Comparison of ENCODE assay signal across 12 cellular contexts in genomic region chr3:14453368-14453710, GRCh38. TPM values are rescaled to one million over a fixed set of nuclear protein-coding genes. Genes with fewer than 3 reads are reported as not detected.
A peak's percentile ranks its signal among the peaks of the same experiment; 100 is the strongest.
DNase-seq lines count a peak whose midpoint lies in the region; ATAC-seq and TF ChIP-seq lines count a peak whose summit lies in the region.
"Had no signal": no experiment of that assay in that cellular context is flagged by ENCODE, and none has a peak within 500 bp of the region (broad histone marks: within the 10 kb centered on the region; RNA-seq: fewer than 3 reads in every experiment).

No MANE protein-coding gene starts in this region.

- CTCF ChIA-PET in activated naive CD4-positive, alpha-beta T cell treated with anti-CD3 and anti-CD28 coated beads, Interleukin-2, amount 10 ng/mL, durations not matched to agents 7 days and 5 days (lab: Charles Lee): interaction anchor here (2.0 kb wide), 1 partner anchor 9 kb away, joined by 5 read pairs; no protein-coding TSS in a partner anchor

- no peak for ATAC-seq in activated naive CD4-positive, alpha-beta T cell treated with anti-CD3 and anti-CD28 coated beads, Interleukin-2, amount 50 U/mL, for 72 hours
- no peak for ATAC-seq in GM21576 (IDR thresholded peaks at IDR 0.05; ENCODE audit: unreplicated experiment)
- no peak for ATAC-seq in GM18858 (IDR thresholded peaks at IDR 0.05; ENCODE audit: unreplicated experiment)

- H3K9me3 Mint-ChIP-seq in activated naive CD4-positive, alpha-beta T cell treated with anti-CD3 and anti-CD28 coated beads, Interleukin-2, amount 50 U/mL, for 72 hours: no peaks in the 10 kb centered on the region
- no peaks in the 10 kb centered on the region for H3K9me3 Mint-ChIP-seq in activated naive CD4-positive, alpha-beta T cell treated with anti-CD3 and anti-CD28 coated beads, Interleukin-2, amount 10 ng/mL, durations not matched to agents 7 days and 5 days
- H3K9me3 Mint-ChIP-seq in nephron: no peaks in the 10 kb centered on the region
- H3K9me3 Mint-ChIP-seq: immature natural killer cell had no signal

- intact Hi-C loops in tibial artery (cut with DNase I; ENCODE audit: low total_unique reads): loop anchor here (2.0 to 10.0 kb wide), 2 partner anchors 51 to 329 kb away; partner anchors contain the start of genes CHCHD4, SLC6A6 and TMEM43

- H3K36me3 ChIP-seq in tibial artery: peaks cover 0 to 18% (median 10%) of the 10 kb centered on the region in 3 donors

- no peaks in the 10 kb centered on the region for H3K27me3 ChIP-seq in tibial artery

- H3K27me3 Mint-ChIP-seq in activated naive CD4-positive, alpha-beta T cell treated with anti-CD3 and anti-CD28 coated beads, Interleukin-2, amount 10 ng/mL, durations not matched to agents 7 days and 5 days: no peaks in the 10 kb centered on the region
- H3K27me3 Mint-ChIP-seq in nephron (ENCODE audit: low read depth): peaks cover 33% of the 10 kb centered on the region

- H3K9me3 ChIP-seq in tibial artery: no peaks in the 10 kb centered on the region

- TF ChIP-seq CTCF in nephron (IDR thresholded peaks at IDR 0.05; ENCODE audit: unreplicated experiment in 3 of 3) (no peak), tibial artery (IDR thresholded peaks at IDR 0.05) (no peak)

- no peaks in the 10 kb centered on the region for H3K4me1 Mint-ChIP-seq in activated naive CD4-positive, alpha-beta T cell treated with anti-CD3 and anti-CD28 coated beads, Interleukin-2, amount 10 ng/mL, durations not matched to agents 7 days and 5 days
- peaks cover 56% of the 10 kb centered on the region for H3K4me1 Mint-ChIP-seq in nephron
- H3K4me1 Mint-ChIP-seq: immature natural killer cell had no signal

- H3K4me1 ChIP-seq in tibial artery: peaks cover 10 to 42% (median 29%) of the 10 kb centered on the region in 4 donors

- no peak overlapping the region for H3K4me3 ChIP-seq in tibial artery

- H3K27ac ChIP-seq in cingulate gyrus (ENCODE audit: low read depth, low read length) (peak overlapping the region; percentile 69), tibial artery (peak overlapping the region; percentile 79 to 82)

- no peak for DNase-seq in activated naive CD4-positive, alpha-beta T cell treated with anti-CD3 and anti-CD28 coated beads, Interleukin-2, amount 50 U/mL, for 72 hours (ENCODE audit: low spot score in 2 of 2)
- no peak for DNase-seq in activated naive CD4-positive, alpha-beta T cell treated with anti-CD3 and anti-CD28 coated beads, Interleukin-2, amount 10 ng/mL, durations not matched to agents 7 days and 5 days
- DNase-seq in tibial artery: no peak
- DNase-seq in NCI-H2081 treated with DMSO at 0.1 percent for 48 hours (lab: John Stamatoyannopoulos, UW): no peak
- DNase-seq: activated CD8-positive, alpha-beta memory T cell treated with anti-CD3 and anti-CD28 coated beads for 24 hours; erythroblast; immature natural killer cell; NCI-H526 had no signal

- no peak overlapping the region for H3K4me3 Mint-ChIP-seq in activated naive CD4-positive, alpha-beta T cell treated with anti-CD3 and anti-CD28 coated beads, Interleukin-2, amount 10 ng/mL, durations not matched to agents 7 days and 5 days
- peak overlapping the region in 2 of 3 experiments; percentile 46 to 48 for H3K4me3 Mint-ChIP-seq in nephron
- H3K4me3 Mint-ChIP-seq: immature natural killer cell had no signal

- peak overlapping the region; percentile 45 to 63 for H3K27ac Mint-ChIP-seq in activated naive CD4-positive, alpha-beta T cell treated with anti-CD3 and anti-CD28 coated beads, Interleukin-2, amount 50 U/mL, for 72 hours
- no peak overlapping the region for H3K27ac Mint-ChIP-seq in activated naive CD4-positive, alpha-beta T cell treated with anti-CD3 and anti-CD28 coated beads, Interleukin-2, amount 10 ng/mL, durations not matched to agents 7 days and 5 days
- H3K27ac Mint-ChIP-seq in nephron: peak overlapping the region; percentile 76 to 95 (median 90)

- peaks cover 5 to 7% of the 10 kb centered on the region in 2 donors for H3K36me3 Mint-ChIP-seq in activated naive CD4-positive, alpha-beta T cell treated with anti-CD3 and anti-CD28 coated beads, Interleukin-2, amount 50 U/mL, for 72 hours
- H3K36me3 Mint-ChIP-seq in activated naive CD4-positive, alpha-beta T cell treated with anti-CD3 and anti-CD28 coated beads, Interleukin-2, amount 10 ng/mL, durations not matched to agents 7 days and 5 days: peaks cover 18% of the 10 kb centered on the region
- H3K36me3 Mint-ChIP-seq in nephron (ENCODE audit: low read depth): peaks cover 45% of the 10 kb centered on the region

RNA-seq across cellular contexts. Expression of gene SLC6A6, which starts 50.9 kb away (rescaled TPM):
- 10 to 100 TPM; 52.7 to 71.9 TPM for total RNA-seq in activated naive CD4-positive, alpha-beta T cell treated with anti-CD3 and anti-CD28 coated beads, Interleukin-2, amount 50 U/mL, for 72 hours
